In the genomic region with DNA sequence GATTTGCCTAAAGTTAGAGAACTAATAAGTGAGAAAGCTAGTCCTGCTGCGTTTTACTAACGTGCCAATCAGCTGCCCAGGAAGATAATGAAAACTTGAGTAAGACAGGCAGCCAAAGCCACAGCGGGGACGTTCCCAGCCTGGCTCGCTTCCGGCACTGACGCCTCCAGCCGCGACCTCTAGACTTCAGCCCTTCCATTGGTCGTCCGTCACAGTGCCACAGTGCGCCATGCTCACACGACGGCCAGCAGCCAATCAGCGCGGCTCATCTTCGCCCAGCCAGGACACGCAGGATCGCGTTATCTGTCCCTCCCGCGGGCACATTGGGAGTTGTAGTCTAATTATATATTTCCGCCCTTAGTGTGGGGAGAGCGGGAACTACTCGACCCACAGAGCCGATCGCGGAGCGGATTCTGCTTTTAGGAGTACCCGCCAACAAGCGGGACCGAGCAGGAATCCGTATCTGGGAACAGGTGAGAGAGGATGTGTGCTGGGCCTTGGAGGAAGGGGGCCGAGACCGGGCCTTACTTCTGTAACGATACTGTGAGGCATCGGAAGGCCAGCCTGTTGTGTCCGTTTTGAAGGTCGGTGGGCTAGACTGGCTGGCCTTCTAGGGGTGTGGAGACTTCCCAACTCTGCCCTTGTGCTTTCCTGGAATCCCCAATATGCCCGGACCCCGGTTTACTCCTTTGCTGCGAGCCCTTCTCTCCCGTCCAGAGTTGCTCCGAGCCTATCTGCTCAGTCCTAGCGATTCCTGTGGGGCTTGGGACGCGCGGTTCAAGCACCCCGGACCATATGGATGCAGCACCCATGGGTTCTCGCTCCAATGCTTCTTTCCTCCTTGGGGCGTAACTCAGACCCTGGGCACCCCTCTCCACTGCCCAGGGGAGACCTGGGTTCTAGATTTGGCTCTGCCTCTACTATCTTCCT, we compare ENCODE assay signal across 1 cellular context.
TF ChIP-seq lines count a peak whose summit lies in the region.

FDPS (plus strand) TSS at position 374 of the 930 bp plus-strand sequence. CDS start 924 bp downstream, outside the sequence.

TF ChIP-seq in K562, 482 proteins besides CTCF, POLR2A, EP300 and RAD21 (continued from another document and continues in another):
- TF ChIP-seq POLR2H (tag; IDR thresholded peaks at IDR 0.05; ENCODE audit: low read depth): peak; percentile 94
- 0 out of 4 replicates have a peak, but pooled peaks of 1 of the 2 experiments have one; percentile 2 for TF ChIP-seq RCOR1 (IDR thresholded peaks at IDR 0.05; ENCODE audit: borderline replicate concordance in 1 of 2, low read depth in 2 of 2, low read length in 2 of 2)
- TF ChIP-seq, protein P1, sequence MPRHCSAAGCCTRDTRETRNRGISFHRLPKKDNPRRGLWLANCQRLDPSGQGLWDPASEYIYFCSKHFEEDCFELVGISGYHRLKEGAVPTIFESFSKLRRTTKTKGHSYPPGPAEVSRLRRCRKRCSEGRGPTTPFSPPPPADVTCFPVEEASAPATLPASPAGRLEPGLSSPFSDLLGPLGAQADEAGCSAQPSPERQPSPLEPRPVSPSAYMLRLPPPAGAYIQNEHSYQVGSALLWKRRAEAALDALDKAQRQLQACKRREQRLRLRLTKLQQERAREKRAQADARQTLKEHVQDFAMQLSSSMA (CRISPR knock-in tag; IDR thresholded peaks at IDR 0.05): no peak
- no peak for TF ChIP-seq U2AF2 (optimal IDR thresholded peaks at IDR 0.05; ENCODE audit: low read depth, low read length)
- no peak for TF ChIP-seq SAFB2 (IDR thresholded peaks at IDR 0.05; ENCODE audit: borderline replicate concordance, low read depth, low read length, severe bottlenecking)
- TF ChIP-seq FOXK1 (CRISPR knock-in tag; IDR thresholded peaks at IDR 0.05; ENCODE audit: borderline replicate concordance): no peak
- TF ChIP-seq ZNF232 (CRISPR knock-in tag; IDR thresholded peaks at IDR 0.05): no peak
- TF ChIP-seq NCOA4 (IDR thresholded peaks at IDR 0.05; ENCODE audit: partially characterized antibody): no peak
- no peak for TF ChIP-seq ZNF717 (CRISPR knock-in tag; IDR thresholded peaks at IDR 0.05)
- TF ChIP-seq ETV1 (tag; conservative IDR thresholded peaks at IDR 0.05; ENCODE audit: low read depth): peak; percentile 93
- peak; percentile 99 for TF ChIP-seq SREBF1 (IDR thresholded peaks at IDR 0.05; ENCODE audit: borderline replicate concordance, low read depth, low read length)
- TF ChIP-seq TEAD1 (CRISPR knock-in tag; IDR thresholded peaks at IDR 0.05): no peak
- TF ChIP-seq NCOA2 (IDR thresholded peaks at IDR 0.05; ENCODE audit: partially characterized antibody in 2 of 2): no peak
- no peak for TF ChIP-seq NCOA1 (IDR thresholded peaks at IDR 0.05; ENCODE audit: low read depth)
- TF ChIP-seq ZNF217 (CRISPR knock-in tag; IDR thresholded peaks at IDR 0.05): no peak
- no peak for TF ChIP-seq ZNF431 (CRISPR knock-in tag; IDR thresholded peaks at IDR 0.05)
- TF ChIP-seq, protein P2, sequence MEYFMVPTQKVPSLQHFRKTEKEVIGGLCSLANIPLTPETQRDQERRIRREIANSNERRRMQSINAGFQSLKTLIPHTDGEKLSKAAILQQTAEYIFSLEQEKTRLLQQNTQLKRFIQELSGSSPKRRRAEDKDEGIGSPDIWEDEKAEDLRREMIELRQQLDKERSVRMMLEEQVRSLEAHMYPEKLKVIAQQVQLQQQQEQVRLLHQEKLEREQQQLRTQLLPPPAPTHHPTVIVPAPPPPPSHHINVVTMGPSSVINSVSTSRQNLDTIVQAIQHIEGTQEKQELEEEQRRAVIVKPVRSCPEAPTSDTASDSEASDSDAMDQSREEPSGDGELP (CRISPR knock-in tag; IDR thresholded peaks at IDR 0.05; ENCODE audit: borderline replicate concordance): peak; percentile 96
- no peak for TF ChIP-seq TAF15 (IDR thresholded peaks at IDR 0.05; ENCODE audit: low read depth, low read length)
- TF ChIP-seq FOXA1 (IDR thresholded peaks at IDR 0.05; ENCODE audit: borderline replicate concordance): no peak
- no peak for TF ChIP-seq JUNB (CRISPR knock-in tag; conservative IDR thresholded peaks at IDR 0.05)
- TF ChIP-seq, protein P3, sequence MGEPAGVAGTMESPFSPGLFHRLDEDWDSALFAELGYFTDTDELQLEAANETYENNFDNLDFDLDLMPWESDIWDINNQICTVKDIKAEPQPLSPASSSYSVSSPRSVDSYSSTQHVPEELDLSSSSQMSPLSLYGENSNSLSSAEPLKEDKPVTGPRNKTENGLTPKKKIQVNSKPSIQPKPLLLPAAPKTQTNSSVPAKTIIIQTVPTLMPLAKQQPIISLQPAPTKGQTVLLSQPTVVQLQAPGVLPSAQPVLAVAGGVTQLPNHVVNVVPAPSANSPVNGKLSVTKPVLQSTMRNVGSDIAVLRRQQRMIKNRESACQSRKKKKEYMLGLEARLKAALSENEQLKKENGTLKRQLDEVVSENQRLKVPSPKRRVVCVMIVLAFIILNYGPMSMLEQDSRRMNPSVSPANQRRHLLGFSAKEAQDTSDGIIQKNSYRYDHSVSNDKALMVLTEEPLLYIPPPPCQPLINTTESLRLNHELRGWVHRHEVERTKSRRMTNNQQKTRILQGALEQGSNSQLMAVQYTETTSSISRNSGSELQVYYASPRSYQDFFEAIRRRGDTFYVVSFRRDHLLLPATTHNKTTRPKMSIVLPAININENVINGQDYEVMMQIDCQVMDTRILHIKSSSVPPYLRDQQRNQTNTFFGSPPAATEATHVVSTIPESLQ (CRISPR knock-in tag; IDR thresholded peaks at IDR 0.05): no peak
- peak; percentile 17; the same call in 1 of the 2 replicates for TF ChIP-seq PML (IDR thresholded peaks at IDR 0.05; ENCODE audit: low read length)
- 0 out of 2 replicates have a peak, but pooled peaks have one; percentile 19 for TF ChIP-seq HDAC2 (IDR thresholded peaks at IDR 0.05)
- TF ChIP-seq, protein P4, sequence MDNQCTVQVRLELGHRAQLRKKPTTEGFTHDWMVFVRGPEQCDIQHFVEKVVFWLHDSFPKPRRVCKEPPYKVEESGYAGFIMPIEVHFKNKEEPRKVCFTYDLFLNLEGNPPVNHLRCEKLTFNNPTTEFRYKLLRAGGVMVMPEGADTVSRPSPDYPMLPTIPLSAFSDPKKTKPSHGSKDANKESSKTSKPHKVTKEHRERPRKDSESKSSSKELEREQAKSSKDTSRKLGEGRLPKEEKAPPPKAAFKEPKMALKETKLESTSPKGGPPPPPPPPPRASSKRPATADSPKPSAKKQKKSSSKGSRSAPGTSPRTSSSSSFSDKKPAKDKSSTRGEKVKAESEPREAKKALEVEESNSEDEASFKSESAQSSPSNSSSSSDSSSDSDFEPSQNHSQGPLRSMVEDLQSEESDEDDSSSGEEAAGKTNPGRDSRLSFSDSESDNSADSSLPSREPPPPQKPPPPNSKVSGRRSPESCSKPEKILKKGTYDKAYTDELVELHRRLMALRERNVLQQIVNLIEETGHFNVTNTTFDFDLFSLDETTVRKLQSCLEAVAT (IDR thresholded peaks at IDR 0.05): peak in 1 of 2 experiments; percentile 40; a peak in 1 of 4 replicates
- peak; percentile 87 for TF ChIP-seq RBM25 (IDR thresholded peaks at IDR 0.05; ENCODE audit: low read depth, low read length, severe bottlenecking)
- TF ChIP-seq JUND (IDR thresholded peaks at IDR 0.05; ENCODE audit: borderline replicate concordance, low read depth, low read length): peak; percentile 27; the same call in 1 of the 2 replicates
- peak; percentile 61; the same call in 1 of the 3 replicates for TF ChIP-seq JUND (tag; IDR thresholded peaks at IDR 0.05; ENCODE audit: borderline replicate concordance, low read depth, low read length)
- no peak for TF ChIP-seq STAG1 (CRISPR knock-in tag; IDR thresholded peaks at IDR 0.05; ENCODE audit: borderline replicate concordance)
- TF ChIP-seq NBN (IDR thresholded peaks at IDR 0.05; ENCODE audit: low read depth): no peak
- TF ChIP-seq HMGN3 (IDR thresholded peaks at IDR 0.05; ENCODE audit: borderline replicate concordance, extremely low read depth, insufficient read length, low read depth, low read length): peak; percentile 63
- TF ChIP-seq TBL1XR1 (IDR thresholded peaks at IDR 0.05; ENCODE audit: low read length in 2 of 2): no peak
- TF ChIP-seq ZNF124 (CRISPR knock-in tag; IDR thresholded peaks at IDR 0.05): no peak
- TF ChIP-seq BRD9 (IDR thresholded peaks at IDR 0.05; ENCODE audit: low read depth, partially characterized antibody): no peak
- TF ChIP-seq, protein P5, sequence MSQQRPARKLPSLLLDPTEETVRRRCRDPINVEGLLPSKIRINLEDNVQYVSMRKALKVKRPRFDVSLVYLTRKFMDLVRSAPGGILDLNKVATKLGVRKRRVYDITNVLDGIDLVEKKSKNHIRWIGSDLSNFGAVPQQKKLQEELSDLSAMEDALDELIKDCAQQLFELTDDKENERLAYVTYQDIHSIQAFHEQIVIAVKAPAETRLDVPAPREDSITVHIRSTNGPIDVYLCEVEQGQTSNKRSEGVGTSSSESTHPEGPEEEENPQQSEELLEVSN (IDR thresholded peaks at IDR 0.05; ENCODE audit: borderline replicate concordance in 1 of 2, extremely low read depth in 1 of 2, insufficient read depth in 1 of 2, insufficient read length in 1 of 2, low read depth in 1 of 2, low read length in 1 of 2, poor library complexity in 1 of 2, severe bottlenecking in 1 of 2): peak; percentile 67 to 84
- TF ChIP-seq SMAD4 (CRISPR knock-in tag; conservative IDR thresholded peaks at IDR 0.05): no peak
- TF ChIP-seq SAFB (IDR thresholded peaks at IDR 0.05; ENCODE audit: borderline replicate concordance, low read depth, low read length): peak; percentile 86; the same call in 1 of the 2 replicates
- peak; percentile 55; the same call in 1 of the 2 replicates for TF ChIP-seq JUN (IDR thresholded peaks at IDR 0.05; ENCODE audit: borderline replicate concordance, low read depth, low read length)
- TF ChIP-seq JUN (CRISPR knock-in tag; IDR thresholded peaks at IDR 0.05; ENCODE audit: borderline replicate concordance): no peak
- no peak for TF ChIP-seq KDM4B (IDR thresholded peaks at IDR 0.05; ENCODE audit: borderline replicate concordance in 2 of 2, low read depth in 1 of 2)
- 0 out of 2 replicates have a peak, but pooled peaks have one; percentile 30 for TF ChIP-seq FOXM1 (IDR thresholded peaks at IDR 0.05; ENCODE audit: low read depth)
- TF ChIP-seq FOXM1 (CRISPR knock-in tag; IDR thresholded peaks at IDR 0.05; ENCODE audit: low read depth): no peak
- no peak for TF ChIP-seq THRAP3 (IDR thresholded peaks at IDR 0.05; ENCODE audit: borderline replicate concordance)
- TF ChIP-seq KAT7 (CRISPR knock-in tag; IDR thresholded peaks at IDR 0.05; ENCODE audit: borderline replicate concordance): no peak; the same call in 1 of the 2 replicates
- TF ChIP-seq CXXC5 (CRISPR knock-in tag; IDR thresholded peaks at IDR 0.05): peak; percentile 99
- TF ChIP-seq SP2 (IDR thresholded peaks at IDR 0.05; ENCODE audit: extremely low read depth, low read depth, low read length, poor library complexity, severe bottlenecking): no peak
- TF ChIP-seq ZNF644 (tag; IDR thresholded peaks at IDR 0.05; ENCODE audit: low read depth): no peak; the same call in 1 of the 2 replicates
- TF ChIP-seq YBX1 (IDR thresholded peaks at IDR 0.05): no peak
- TF ChIP-seq FOXA3 (CRISPR knock-in tag; conservative IDR thresholded peaks at IDR 0.05 in 1 of 2, IDR thresholded peaks at IDR 0.05 in 1 of 2): no peak; a peak in 1 of 4 replicates
- no peak for TF ChIP-seq ZNF830 (CRISPR knock-in tag; IDR thresholded peaks at IDR 0.05)
- peak; percentile 96 for TF ChIP-seq HMBOX1 (IDR thresholded peaks at IDR 0.05)
- TF ChIP-seq ZNF41 (CRISPR knock-in tag; conservative IDR thresholded peaks at IDR 0.05): no peak
- no peak for TF ChIP-seq NR0B1 (IDR thresholded peaks at IDR 0.05; ENCODE audit: partially characterized antibody)
- no peak; the same call in 1 of the 2 replicates for TF ChIP-seq ZNF175 (CRISPR knock-in tag; IDR thresholded peaks at IDR 0.05; ENCODE audit: low read depth)
- TF ChIP-seq, protein P6, sequence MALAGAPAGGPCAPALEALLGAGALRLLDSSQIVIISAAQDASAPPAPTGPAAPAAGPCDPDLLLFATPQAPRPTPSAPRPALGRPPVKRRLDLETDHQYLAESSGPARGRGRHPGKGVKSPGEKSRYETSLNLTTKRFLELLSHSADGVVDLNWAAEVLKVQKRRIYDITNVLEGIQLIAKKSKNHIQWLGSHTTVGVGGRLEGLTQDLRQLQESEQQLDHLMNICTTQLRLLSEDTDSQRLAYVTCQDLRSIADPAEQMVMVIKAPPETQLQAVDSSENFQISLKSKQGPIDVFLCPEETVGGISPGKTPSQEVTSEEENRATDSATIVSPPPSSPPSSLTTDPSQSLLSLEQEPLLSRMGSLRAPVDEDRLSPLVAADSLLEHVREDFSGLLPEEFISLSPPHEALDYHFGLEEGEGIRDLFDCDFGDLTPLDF (CRISPR knock-in tag; IDR thresholded peaks at IDR 0.05): no peak; the same call in none of the 2 replicates
- TF ChIP-seq PHB (CRISPR knock-in tag; IDR thresholded peaks at IDR 0.05): 0 out of 2 replicates have a peak, but pooled peaks have one; percentile 25
- no peak for TF ChIP-seq SMAD3 (CRISPR knock-in tag; conservative IDR thresholded peaks at IDR 0.05)
- TF ChIP-seq ZNF263 (CRISPR knock-in tag; IDR thresholded peaks at IDR 0.05; ENCODE audit: borderline replicate concordance): no peak
- TF ChIP-seq SMARCC2 (IDR thresholded peaks at IDR 0.05; ENCODE audit: low read depth): no peak
- TF ChIP-seq MTA3 (IDR thresholded peaks at IDR 0.05; ENCODE audit: borderline replicate concordance): peak; percentile 83
- no peak for TF ChIP-seq HNRNPUL1 (IDR thresholded peaks at IDR 0.05; ENCODE audit: low read length)
